In the genomic region with DNA sequence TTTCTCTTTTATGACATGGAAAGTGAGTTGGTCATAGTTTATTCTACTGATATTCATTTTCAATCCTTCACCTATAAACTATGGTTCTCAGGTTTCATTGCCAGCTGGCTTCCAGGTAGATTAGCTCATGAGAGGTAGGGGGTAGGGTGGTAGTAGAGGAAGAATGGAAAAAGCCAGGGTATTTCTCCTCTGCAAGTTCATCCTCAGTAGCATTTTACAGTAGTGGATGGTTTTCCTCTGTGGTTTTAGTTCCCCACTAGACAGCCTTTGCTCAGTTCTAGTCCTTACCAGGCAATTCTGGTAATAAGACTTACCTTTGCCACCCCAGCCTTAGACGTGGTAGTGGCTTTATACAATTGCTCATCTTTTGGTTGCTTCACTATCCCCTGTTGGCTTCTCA, we compare ENCODE assay signal across 17 cellular contexts. TPM values are rescaled to one million over a fixed set of nuclear protein-coding genes. Genes with fewer than 3 reads are reported as not detected.
DNase-seq lines count a peak whose midpoint lies in the region; TF ChIP-seq lines count a peak whose summit lies in the region.
"Had no signal": no experiment of that assay in that cellular context is flagged by ENCODE, and none has a peak within 500 bp of the region (broad histone marks: within the 10 kb centered on the region; RNA-seq: fewer than 3 reads in every experiment).

No MANE protein-coding gene starts in this region.

- TF ChIP-seq CTCF in spleen (IDR thresholded peaks at IDR 0.05 in 8 of 11, conservative IDR thresholded peaks at IDR 0.05 in 3 of 11) = no peak

- H3K27me3 ChIP-seq in spleen (replicated peaks in 1 of 7) = no peaks in the 10 kb centered on the region
- H3K27me3 ChIP-seq: SJSA1 had no signal

- H3K4me1 ChIP-seq in spleen = no peaks in the 10 kb centered on the region
- H3K4me1 ChIP-seq: HAP-1, SJSA1 had no signal

- H3K36me3 ChIP-seq in spleen = no peaks in the 10 kb centered on the region
- H3K36me3 ChIP-seq: HAP-1, SJSA1 had no signal

- WGBS in spleen, 5 donors = 26 to 45% (median 35%) methylated on average over 1 of the region's 1 CpG

- H3K4me3 ChIP-seq in spleen = no peak overlapping the region
- H3K4me3 ChIP-seq: HAP-1, PC-9, SJSA1 had no signal

- no peak overlapping the region for H3K27ac ChIP-seq in spleen
- H3K27ac ChIP-seq: PC-9, SJSA1 had no signal

- DNase-seq in NCI-H1417 (lab: John Stamatoyannopoulos, UW) (peak in 2 of 3 experiments; percentile 15 to 39), NCI-H1417 treated with DMSO at 0.1 percent for 48 hours (lab: John Stamatoyannopoulos, UW) (no peak), DMS53 (lab: John Stamatoyannopoulos, UW) (peak; percentile 65), NCI-H1436 (lab: John Stamatoyannopoulos, UW) (peak; percentile 15), NCI-H510A (lab: John Stamatoyannopoulos, UW) (peak; percentile 14), spleen (no peak), NOMO-1 treated with dmso at 0.1 percent for 144 hours (lab: John Stamatoyannopoulos, UW; ENCODE audit: unreplicated experiment) (no peak), NCI-H1092 treated with DMSO at 0.1 percent for 48 hours (lab: John Stamatoyannopoulos, UW) (no peak)
- DNase-seq: 8988T; CD8-positive, alpha-beta T cell; NCI-H1930; NCI-H446; PC-9; T-helper 2 cell had no signal

- TF ChIP-seq POLR2A in spleen (IDR thresholded peaks at IDR 0.05) = no peak

- intact Hi-C loops in spleen (cut with DNase I; ENCODE audit: low total_unique reads) = no loop called here

- H3K9me3 ChIP-seq in spleen = no peaks in the 10 kb centered on the region
- H3K9me3 ChIP-seq: HAP-1, SJSA1 had no signal

RNA-seq across cellular contexts. Expression of a gene that starts 8.9 kb away (rescaled TPM):
- total RNA-seq in spleen = not detected
- not detected for polyA plus RNA-seq in spleen
- total RNA-seq: CD8-positive, alpha-beta T cell; PC-9; SJSA1 had no signal
- polyA plus RNA-seq: BJ had no signal

Comparison
In these comparisons a context has a peak if more than half of its experiments do, and no peak if none do; other contexts are left out.
1. DNase-seq: peak in NCI-H1417 (2 of 3), DMS53 (single experiment), NCI-H1436 (single experiment) and NCI-H510A (single experiment); none in NCI-H1417 treated with DMSO at 0.1 percent for 48 hours (single experiment), spleen (single experiment), NOMO-1 treated with dmso at 0.1 percent for 144 hours (single experiment) and NCI-H1092 treated with DMSO at 0.1 percent for 48 hours (single experiment).